Comparison of ENCODE assay signal across 15 cellular contexts in the genomic region with DNA sequence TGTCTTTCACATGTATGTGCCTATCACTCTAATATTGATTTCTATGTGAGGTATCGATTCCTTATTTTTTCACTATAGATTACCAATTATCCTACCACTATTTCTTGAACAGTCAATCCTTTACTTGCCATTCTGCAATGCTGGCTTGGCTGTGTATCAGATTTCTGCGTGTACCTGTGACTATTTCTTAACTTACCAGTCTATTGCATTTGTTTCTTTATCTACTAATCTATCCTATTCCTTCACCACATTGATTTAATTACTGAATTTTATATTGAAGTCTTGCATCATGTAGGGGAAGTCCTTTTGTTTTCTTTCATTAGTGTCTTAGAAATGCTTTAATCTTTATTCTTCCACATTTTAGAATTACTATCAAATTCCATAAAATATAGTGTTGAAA.
"Had no signal": no experiment of that assay in that cellular context is flagged by ENCODE, and none has a peak within 500 bp of the region (broad histone marks: within the 10 kb centered on the region; RNA-seq: fewer than 3 reads in every experiment).

No MANE protein-coding gene starts in this region.

- FAIRE-seq: frontal cortex, TTC549 had no signal

- H2AFZ ChIP-seq: parathyroid adenoma had no signal

- DNase-seq: activated CD4-positive, alpha-beta memory T cell treated with anti-CD3 and anti-CD28 coated beads, Interleukin-2, amount 10 ng/mL, durations not matched to agents 7 days and 5 days; activated CD4-positive, alpha-beta T cell treated with anti-CD3 and anti-CD28 coated beads for 48 hours; activated CD4-positive, CD25-positive, alpha-beta regulatory T cell; activated CD8-positive, alpha-beta memory T cell treated with anti-CD3 and anti-CD28 coated beads, Interleukin-2, amount 10 ng/mL, durations not matched to agents 7 days and 5 days; hypothalamus; left lung; midbrain; sigmoid colon; stimulated activated CD8-positive, alpha-beta memory T cell treated with anti-CD3 and anti-CD28 coated beads, Interleukin-4, amount 100 ng/mL, for 48 hours; stimulated activated naive CD4-positive, alpha-beta T cell; thyroid gland had no signal

- H3K27me3 ChIP-seq: left lung, sigmoid colon, thyroid gland had no signal

- H3K9me3 ChIP-seq: left lung, sigmoid colon, thyroid gland had no signal

- ATAC-seq: activated CD8-positive, alpha-beta memory T cell treated with anti-CD3 and anti-CD28 coated beads, Interleukin-2, amount 10 ng/mL, durations not matched to agents 7 days and 5 days; left lung had no signal

- H3K36me3 ChIP-seq: left lung, sigmoid colon, thyroid gland had no signal

- H3K79me2 ChIP-seq: parathyroid adenoma had no signal

- H3K4me3 ChIP-seq: coronary artery, left lung, sigmoid colon, thyroid gland had no signal

- H3K27ac ChIP-seq: coronary artery, left lung, parathyroid adenoma, sigmoid colon, thyroid gland had no signal

- H3K4me1 ChIP-seq: left lung, parathyroid adenoma, sigmoid colon, thyroid gland had no signal

- H3K9ac ChIP-seq: parathyroid adenoma had no signal
